In the genomic region with DNA sequence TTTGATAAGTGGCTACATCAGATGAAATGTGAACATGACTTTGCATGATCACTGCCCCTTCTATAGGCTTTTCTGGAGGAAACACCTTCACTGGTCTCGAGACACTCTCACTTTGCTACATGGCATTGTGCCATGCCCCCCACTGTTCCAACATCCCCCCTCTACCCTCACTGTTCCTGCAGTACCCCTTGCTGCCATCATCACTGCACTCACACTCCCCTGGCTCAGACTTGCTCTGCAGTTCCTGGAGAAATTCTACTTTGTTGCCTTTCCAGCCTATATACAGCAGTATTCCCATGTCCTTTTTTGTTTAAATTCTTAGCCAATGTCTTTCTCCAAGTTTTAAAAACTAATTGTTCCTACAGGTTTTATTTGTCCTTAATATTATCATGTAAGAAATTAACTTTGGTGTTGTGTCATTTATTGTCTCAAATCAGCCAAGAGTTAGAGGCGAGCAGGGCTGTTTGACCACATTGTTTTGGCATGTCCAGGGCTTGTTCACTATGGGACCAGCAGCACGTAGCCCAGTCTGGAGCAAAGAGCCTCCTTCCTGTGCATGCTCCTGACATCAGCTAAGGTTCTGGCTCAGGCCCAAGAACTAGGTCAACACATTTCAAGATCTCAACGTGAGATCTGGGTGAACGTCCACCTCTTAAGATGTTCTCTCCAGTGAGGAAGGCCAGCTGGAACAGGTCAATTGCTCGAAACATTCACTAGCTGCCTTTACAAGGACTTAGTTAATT, we compare ENCODE assay signal across 13 cellular contexts.
DNase-seq lines count a peak whose midpoint lies in the region; ATAC-seq, FAIRE-seq and TF ChIP-seq lines count a peak whose summit lies in the region.
"Had no signal": no experiment of that assay in that cellular context is flagged by ENCODE, and none has a peak within 500 bp of the region (broad histone marks: within the 10 kb centered on the region; RNA-seq: fewer than 3 reads in every experiment).

No MANE protein-coding gene starts in this region.

- no peak for TF ChIP-seq EP300 in HepG2 (IDR thresholded peaks at IDR 0.05; ENCODE audit: low read depth in 2 of 2, low read length in 2 of 2)
- TF ChIP-seq EP300 in HepG2 (CRISPR knock-in tag; IDR thresholded peaks at IDR 0.05; ENCODE audit: borderline replicate concordance) = no peak

- TF ChIP-seq RAD21 in HepG2 (CRISPR knock-in tag; IDR thresholded peaks at IDR 0.05) = no peak

- intact Hi-C loops in HepG2 (cut with micrococcal nuclease; ENCODE audit: unreplicated experiment) (no loop called here), upper lobe of right lung (cut with DNase I) (no loop called here)

- TF ChIP-seq CTCF in endodermal cell (conservative IDR thresholded peaks at IDR 0.05) (peak; percentile 21), HepG2 (CRISPR knock-in tag; IDR thresholded peaks at IDR 0.05) (no peak), upper lobe of right lung (IDR thresholded peaks at IDR 0.05) (no peak), GM10248 (IDR thresholded peaks at IDR 0.05; ENCODE audit: control extremely low read depth, extremely low read depth, low read depth, missing control alignments) (no peak)

- peaks cover 17% of the 10 kb centered on the region for H3K4me1 Mint-ChIP-seq in endodermal cell
- H3K4me1 Mint-ChIP-seq: activated T-helper 17 cell treated with anti-CD3 and anti-CD28 coated beads, Interleukin-2, amount 50 U/mL, for 72 hours had no signal

- in situ Hi-C loops in HepG2 (cut with HindIII; ENCODE audit: extremely low pct_ligation_motif_present, low pct_unique_long_range_greater_than_20kb) = no loop called here

- no peaks in the 10 kb centered on the region for H3K9me3 Mint-ChIP-seq in endodermal cell

- FAIRE-seq in HepG2 (lab: Jason Lieb, UNC) = no peak

- no peak overlapping the region for H2AFZ ChIP-seq in HepG2 (ENCODE audit: low read length)

- H3K79me2 ChIP-seq in HepG2 (ENCODE audit: insufficient read depth, low read length) = no peaks in the 10 kb centered on the region

- no peak overlapping the region for H3K27ac ChIP-seq in endodermal cell (ENCODE audit: low read depth, low read length)
- H3K27ac ChIP-seq in HepG2 (ENCODE audit: extremely low read length, insufficient read depth, low read length) = no peak overlapping the region
- H3K27ac ChIP-seq in upper lobe of right lung = no peak overlapping the region

- no peak overlapping the region for H3K4me3 Mint-ChIP-seq in endodermal cell
- H3K4me3 Mint-ChIP-seq: activated T-helper 17 cell treated with anti-CD3 and anti-CD28 coated beads, Interleukin-2, amount 50 U/mL, for 72 hours had no signal

- no peaks in the 10 kb centered on the region for H3K36me3 Mint-ChIP-seq in endodermal cell (ENCODE audit: low read depth)

- H3K4me3 ChIP-seq in endodermal cell (ENCODE audit: low read length) = no peak overlapping the region
- H3K4me3 ChIP-seq in HepG2 (replicated peaks in 1 of 3; ENCODE audit: insufficient read depth in 1 of 3, low read depth in 2 of 3, low read length in 3 of 3) = no peak overlapping the region
- no peak overlapping the region for H3K4me3 ChIP-seq in upper lobe of right lung
- H3K4me3 ChIP-seq: MG63, mucosa of descending colon had no signal

- H3K9ac ChIP-seq in endodermal cell (ENCODE audit: extremely low read depth, low read length, poor library complexity, severe bottlenecking) (no peak overlapping the region), HepG2 (ENCODE audit: insufficient read depth, low read depth, low read length) (no peak overlapping the region)

- no peaks in the 10 kb centered on the region for H4K20me1 ChIP-seq in HepG2 (ENCODE audit: insufficient read depth, low read length)

- H3K4me2 ChIP-seq in HepG2 (ENCODE audit: low read depth, low read length) = no peak overlapping the region

- H3K36me3 ChIP-seq in endodermal cell (ENCODE audit: control insufficient read depth, insufficient read depth, low read length) = no peaks in the 10 kb centered on the region
- H3K36me3 ChIP-seq in HepG2 (replicated peaks in 1 of 2; ENCODE audit: control insufficient read depth in 1 of 2, insufficient read depth in 2 of 2, low read length in 2 of 2) = no peaks in the 10 kb centered on the region
- H3K36me3 ChIP-seq in upper lobe of right lung = no peaks in the 10 kb centered on the region
- H3K36me3 ChIP-seq: MG63 had no signal

- WGBS in endodermal cell (ENCODE audit: insufficient coverage in 1 of 2, insufficient read length in 1 of 2), 2 experiments = 87 to 94% methylated on average over 4 to 6 of the region's 6 CpGs
- 10% methylated on average over 5 of the region's 6 CpGs for WGBS in HepG2 (ENCODE audit: low lambda C conversion rate)

- POLR2A ChIA-PET in HepG2 (lab: Yijun Ruan, JAX) = no interaction called here
- POLR2A ChIA-PET in GM10248 (lab: Yijun Ruan, JAX) = no interaction called here

- peak overlapping the region; percentile 8 for H3K27ac Mint-ChIP-seq in endodermal cell
- H3K27ac Mint-ChIP-seq: activated T-helper 17 cell treated with anti-CD3 and anti-CD28 coated beads, Interleukin-2, amount 50 U/mL, for 72 hours had no signal

- TF ChIP-seq POLR2A in HepG2 (IDR thresholded peaks at IDR 0.05; ENCODE audit: insufficient read depth in 1 of 2, low read depth in 2 of 2, low read length in 2 of 2) = no peak

- H3K27me3 ChIP-seq in endodermal cell (ENCODE audit: control insufficient read depth, insufficient read depth, low read length, poor library complexity, severe bottlenecking) = no peaks in the 10 kb centered on the region
- peaks cover 0 to 5% of the 10 kb centered on the region in 2 experiments; a peak in 1 of 5 replicates for H3K27me3 ChIP-seq in HepG2 (ENCODE audit: control insufficient read depth in 1 of 2, insufficient read depth in 2 of 2, low read length in 2 of 2)
- H3K27me3 ChIP-seq in upper lobe of right lung = no peaks in the 10 kb centered on the region
- H3K27me3 ChIP-seq: MG63 had no signal

- H3K9me3 ChIP-seq in endodermal cell (ENCODE audit: control insufficient read depth, low read length) = no peaks in the 10 kb centered on the region
- no peaks in the 10 kb centered on the region for H3K9me3 ChIP-seq in HepG2 (ENCODE audit: low read length)
- no peaks in the 10 kb centered on the region for H3K9me3 ChIP-seq in upper lobe of right lung
- H3K9me3 ChIP-seq: MG63, mucosa of descending colon had no signal

- no peaks in the 10 kb centered on the region for H3K27me3 Mint-ChIP-seq in endodermal cell (ENCODE audit: insufficient read depth)
- H3K27me3 Mint-ChIP-seq: activated T-helper 17 cell treated with anti-CD3 and anti-CD28 coated beads, Interleukin-2, amount 50 U/mL, for 72 hours had no signal

- peak; percentile 38 for DNase-seq in NCI-H2029 (lab: John Stamatoyannopoulos, UW)
- DNase-seq in endodermal cell = no peak
- DNase-seq in HepG2 (ENCODE audit: low spot score) = no peak
- no peak for DNase-seq in upper lobe of right lung
- no peak for DNase-seq in GDM1 (lab: John Stamatoyannopoulos, UW)
- DNase-seq in central memory CD4-positive, alpha-beta T cell = no peak
- no peak for DNase-seq in GM10248 (ENCODE audit: extremely low spot score)
- DNase-seq: activated CD4-positive, alpha-beta T cell treated with anti-CD3 and anti-CD28 coated beads for 4 hours; COR-L47; MG63; mucosa of descending colon; small intestine had no signal

- ATAC-seq in HepG2 (peak; percentile 48; the same call in 1 of the 3 replicates), upper lobe of right lung (peak; percentile 87)
- ATAC-seq: activated T-helper 17 cell treated with anti-CD3 and anti-CD28 coated beads, Interleukin-2, amount 50 U/mL, for 72 hours; mucosa of descending colon had no signal

- CTCF ChIA-PET in HepG2 (lab: Yijun Ruan, JAX; ENCODE audit: low intra/inter-chr PET ratio, low total read pairs) (no interaction called here), GM10248 (lab: Yijun Ruan, JAX) (interaction anchor here (1.0 to 2.2 kb wide), 2 partner anchors 11 to 12 kb away, joined by 4 to 6 read pairs; no protein-coding TSS in a partner anchor)

- H3K4me1 ChIP-seq in endodermal cell (ENCODE audit: control insufficient read depth, insufficient read depth, low read length) = no peaks in the 10 kb centered on the region
- no peaks in the 10 kb centered on the region for H3K4me1 ChIP-seq in HepG2 (ENCODE audit: insufficient read depth, low read length)
- H3K4me1 ChIP-seq in upper lobe of right lung = no peaks in the 10 kb centered on the region

- BruUV-seq in HepG2 (replicated peaks; lab: Mats Ljungman, UMichigan) = no TSS peak

TF ChIP-seq in HepG2, 621 proteins besides CTCF, POLR2A, EP300 and RAD21 (continues in another document):
- TF ChIP-seq PAF1 (CRISPR knock-in tag; IDR thresholded peaks at IDR 0.05) (no peak), GTF3A (CRISPR knock-in tag; conservative IDR thresholded peaks at IDR 0.05) (no peak), MATR3 (CRISPR knock-in tag; IDR thresholded peaks at IDR 0.05) (no peak), HOXA7 (CRISPR knock-in tag; IDR thresholded peaks at IDR 0.05) (no peak)
- TF ChIP-seq, protein P1, sequence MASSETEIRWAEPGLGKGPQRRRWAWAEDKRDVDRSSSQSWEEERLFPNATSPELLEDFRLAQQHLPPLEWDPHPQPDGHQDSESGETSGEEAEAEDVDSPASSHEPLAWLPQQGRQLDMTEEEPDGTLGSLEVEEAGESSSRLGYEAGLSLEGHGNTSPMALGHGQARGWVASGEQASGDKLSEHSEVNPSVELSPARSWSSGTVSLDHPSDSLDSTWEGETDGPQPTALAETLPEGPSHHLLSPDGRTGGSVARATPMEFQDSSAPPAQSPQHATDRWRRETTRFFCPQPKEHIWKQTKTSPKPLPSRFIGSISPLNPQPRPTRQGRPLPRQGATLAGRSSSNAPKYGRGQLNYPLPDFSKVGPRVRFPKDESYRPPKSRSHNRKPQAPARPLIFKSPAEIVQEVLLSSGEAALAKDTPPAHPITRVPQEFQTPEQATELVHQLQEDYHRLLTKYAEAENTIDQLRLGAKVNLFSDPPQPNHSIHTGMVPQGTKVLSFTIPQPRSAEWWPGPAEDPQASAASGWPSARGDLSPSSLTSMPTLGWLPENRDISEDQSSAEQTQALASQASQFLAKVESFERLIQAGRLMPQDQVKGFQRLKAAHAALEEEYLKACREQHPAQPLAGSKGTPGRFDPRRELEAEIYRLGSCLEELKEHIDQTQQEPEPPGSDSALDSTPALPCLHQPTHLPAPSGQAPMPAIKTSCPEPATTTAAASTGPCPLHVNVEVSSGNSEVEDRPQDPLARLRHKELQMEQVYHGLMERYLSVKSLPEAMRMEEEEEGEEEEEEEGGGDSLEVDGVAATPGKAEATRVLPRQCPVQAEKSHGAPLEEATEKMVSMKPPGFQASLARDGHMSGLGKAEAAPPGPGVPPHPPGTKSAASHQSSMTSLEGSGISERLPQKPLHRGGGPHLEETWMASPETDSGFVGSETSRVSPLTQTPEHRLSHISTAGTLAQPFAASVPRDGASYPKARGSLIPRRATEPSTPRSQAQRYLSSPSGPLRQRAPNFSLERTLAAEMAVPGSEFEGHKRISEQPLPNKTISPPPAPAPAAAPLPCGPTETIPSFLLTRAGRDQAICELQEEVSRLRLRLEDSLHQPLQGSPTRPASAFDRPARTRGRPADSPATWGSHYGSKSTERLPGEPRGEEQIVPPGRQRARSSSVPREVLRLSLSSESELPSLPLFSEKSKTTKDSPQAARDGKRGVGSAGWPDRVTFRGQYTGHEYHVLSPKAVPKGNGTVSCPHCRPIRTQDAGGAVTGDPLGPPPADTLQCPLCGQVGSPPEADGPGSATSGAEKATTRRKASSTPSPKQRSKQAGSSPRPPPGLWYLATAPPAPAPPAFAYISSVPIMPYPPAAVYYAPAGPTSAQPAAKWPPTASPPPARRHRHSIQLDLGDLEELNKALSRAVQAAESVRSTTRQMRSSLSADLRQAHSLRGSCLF (CRISPR knock-in tag; IDR thresholded peaks at IDR 0.05; ENCODE audit: borderline replicate concordance) = no peak
